In the genomic region with DNA sequence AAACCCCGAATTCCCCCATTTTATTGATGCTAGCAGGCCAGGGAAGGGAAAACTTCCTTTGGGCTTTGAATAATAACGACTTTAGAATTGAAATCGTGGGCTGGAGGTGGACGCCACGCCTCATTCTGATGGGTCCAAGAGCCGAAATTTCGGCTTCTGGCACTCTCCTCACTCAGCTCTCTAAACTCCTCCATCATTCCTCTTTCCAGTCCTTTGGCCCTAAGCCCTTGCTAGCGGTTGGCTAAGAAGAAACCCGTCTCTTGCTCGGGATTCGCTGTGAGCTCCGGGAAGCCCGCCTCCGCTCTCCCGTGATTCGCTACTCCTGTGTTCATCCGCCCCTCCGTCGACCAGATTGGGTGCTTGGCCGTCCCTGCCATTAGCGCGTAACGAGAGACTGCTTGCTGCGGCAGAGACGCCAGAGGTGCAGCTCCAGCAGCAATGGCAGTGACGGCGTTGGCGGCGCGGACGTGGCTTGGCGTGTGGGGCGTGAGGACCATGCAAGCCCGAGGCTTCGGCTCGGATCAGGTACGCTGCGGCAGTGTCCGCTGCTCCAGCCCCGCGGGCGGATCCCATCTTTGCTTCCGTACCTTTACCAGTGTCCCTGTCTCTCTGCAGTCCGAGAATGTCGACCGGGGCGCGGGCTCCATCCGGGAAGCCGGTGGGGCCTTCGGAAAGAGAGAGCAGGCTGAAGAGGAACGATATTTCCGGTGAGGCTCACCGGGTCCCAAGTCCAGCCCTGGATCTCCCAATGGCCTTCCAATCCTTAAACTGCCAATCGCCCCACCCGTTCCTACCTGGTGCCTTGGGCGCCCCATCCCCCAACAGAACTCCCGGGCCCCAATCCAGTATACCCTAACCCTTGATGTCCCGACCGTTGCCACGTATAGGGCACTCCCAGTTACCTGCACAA, we compare ENCODE assay signal across 8 cellular contexts. TPM values are rescaled to one million over a fixed set of nuclear protein-coding genes. Genes with fewer than 3 reads are reported as not detected.
A peak's percentile ranks its signal among the peaks of the same experiment; 100 is the strongest.
DNase-seq lines count a peak whose midpoint lies in the region; ATAC-seq and TF ChIP-seq lines count a peak whose summit lies in the region.

A gene (plus strand): TSS at position 379 of the 910 bp plus-strand sequence. CDS start 60 bp downstream, at position 439.

- H3K4me2 ChIP-seq in GM23338: peak within 1 kb of the TSS; percentile 87

- TF ChIP-seq CTCF in GM23338 (conservative IDR thresholded peaks at IDR 0.05; ENCODE audit: low read depth in 2 of 2): no peak

- peak within 1 kb of the TSS; percentile 85 for H3K4me3 ChIP-seq in GM23338

- peak; percentile 99 for DNase-seq in Daoy (ENCODE audit: low read depth)
- peak; percentile 99 for DNase-seq in GM23338 (ENCODE audit: low spot score)
- DNase-seq in Kasumi-1 (lab: John Stamatoyannopoulos, UW): peak; percentile 99
- peak; percentile 99 for DNase-seq in RKO (ENCODE audit: low spot score)
- DNase-seq in activated T-helper 1 cell treated with Interleukin-2 at 50 U/mL for 16 hours (ENCODE audit: low read depth): peak; percentile 89
- peak; percentile 97 for DNase-seq in fibroblast of gingiva (ENCODE audit: low read depth)
- DNase-seq in naive B cell: peak; percentile 95

- H3K4me1 ChIP-seq in GM23338 (ENCODE audit: insufficient read depth): peaks cover 20% of the 10 kb centered on the region

- H3K27me3 Mint-ChIP-seq in GM23338 (ENCODE audit: insufficient read depth, low read depth, poor library complexity) (peaks cover 10% of the 10 kb centered on the region), naive B cell (no peaks in the 10 kb centered on the region)
- no peaks in the 10 kb centered on the region for H3K27me3 Mint-ChIP-seq in stimulated activated memory B cell treated with anti-CD40 and anti-IgM and Interleukin-4, amounts not matched to agents 10 μg/mL and 1 μg/mL and 100 μg/mL, for 72 hours

- H3K4me1 Mint-ChIP-seq in GM23338: peaks cover 4% of the 10 kb centered on the region; the same call in 2 of the 3 replicates
- H3K4me1 Mint-ChIP-seq in naive B cell: peaks cover 11 to 19% (median 11%) of the 10 kb centered on the region in 3 donors
- peaks cover 26% of the 10 kb centered on the region for H3K4me1 Mint-ChIP-seq in stimulated activated memory B cell treated with anti-CD40 and anti-IgM and Interleukin-4, amounts not matched to agents 10 μg/mL and 1 μg/mL and 100 μg/mL, for 72 hours

- H3K36me3 Mint-ChIP-seq in GM23338 (ENCODE audit: low read depth) (peaks cover 12% of the 10 kb centered on the region), naive B cell (no peaks in the 10 kb centered on the region)
- peaks cover 5% of the 10 kb centered on the region for H3K36me3 Mint-ChIP-seq in stimulated activated memory B cell treated with anti-CD40 and anti-IgM and Interleukin-4, amounts not matched to agents 10 μg/mL and 1 μg/mL and 100 μg/mL, for 72 hours

- ATAC-seq in GM23338: peak; percentile 95
- ATAC-seq in naive B cell (ENCODE audit: low read depth in 2 of 2): peak; percentile 92 to 93
- peak; percentile 97 for ATAC-seq in stimulated activated memory B cell treated with anti-CD40 and anti-IgM and Interleukin-4, amounts not matched to agents 10 μg/mL and 1 μg/mL and 100 μg/mL, for 72 hours

- H3K79me2 ChIP-seq in GM23338 (replicated peaks; ENCODE audit: insufficient read depth): peaks cover 37% of the 10 kb centered on the region

- peak within 1 kb of the TSS; percentile 75 for H3K27ac ChIP-seq in GM23338 (ENCODE audit: low read depth)

- peaks cover 5% of the 10 kb centered on the region; the same call in 1 of the 2 replicates for H3F3A ChIP-seq in GM23338 (replicated peaks; ENCODE audit: low read depth)

- H3K9me3 Mint-ChIP-seq in GM23338 (peaks cover 3% of the 10 kb centered on the region; the same call in 1 of the 3 replicates), naive B cell (no peaks in the 10 kb centered on the region)
- H3K9me3 Mint-ChIP-seq in stimulated activated memory B cell treated with anti-CD40 and anti-IgM and Interleukin-4, amounts not matched to agents 10 μg/mL and 1 μg/mL and 100 μg/mL, for 72 hours: no peaks in the 10 kb centered on the region

- no peaks in the 10 kb centered on the region for H3K27me3 ChIP-seq in GM23338 (ENCODE audit: insufficient read depth)

- peak within 1 kb of the TSS; percentile 24 for H2AFZ ChIP-seq in GM23338

- H3K27ac Mint-ChIP-seq in GM23338 (no peak within 1 kb of the TSS), naive B cell (peak within 1 kb of the TSS in 1 of 6 donors; percentile 14)
- H3K27ac Mint-ChIP-seq in stimulated activated memory B cell treated with anti-CD40 and anti-IgM and Interleukin-4, amounts not matched to agents 10 μg/mL and 1 μg/mL and 100 μg/mL, for 72 hours: no peak within 1 kb of the TSS

- H3K9me2 ChIP-seq in GM23338 (ENCODE audit: insufficient read depth): no peaks in the 10 kb centered on the region

- no peaks in the 10 kb centered on the region for H3K36me3 ChIP-seq in GM23338 (ENCODE audit: insufficient read depth)

- no peak within 1 kb of the TSS for H3K4me3 Mint-ChIP-seq in GM23338
- H3K4me3 Mint-ChIP-seq in naive B cell: peak within 1 kb of the TSS in 1 of 8 donors; percentile 23
- no peak within 1 kb of the TSS for H3K4me3 Mint-ChIP-seq in stimulated activated memory B cell treated with anti-CD40 and anti-IgM and Interleukin-4, amounts not matched to agents 10 μg/mL and 1 μg/mL and 100 μg/mL, for 72 hours

- peaks cover 18% of the 10 kb centered on the region; the same call in 1 of the 2 replicates for H4K20me1 ChIP-seq in GM23338 (replicated peaks; ENCODE audit: insufficient read depth)

TF ChIP-seq in GM23338, 12 proteins besides CTCF, POLR2A, EP300 and RAD21 (continues in another document):
- TF ChIP-seq POLR2AphosphoS5 (IDR thresholded peaks at IDR 0.05; ENCODE audit: low read depth) (peak; percentile 100), EZH2phosphoT487 (IDR thresholded peaks at IDR 0.05; ENCODE audit: unreplicated experiment) (no peak), STAT1 (IDR thresholded peaks at IDR 0.05; ENCODE audit: unreplicated experiment) (no peak), NANOG (IDR thresholded peaks at IDR 0.05; ENCODE audit: borderline replicate concordance) (no peak), ZNF331 (CRISPR knock-in tag; IDR thresholded peaks at IDR 0.05; ENCODE audit: low read depth) (no peak), CREB1 (CRISPR knock-in tag; IDR thresholded peaks at IDR 0.05; ENCODE audit: low read depth) (peak; percentile 80)
- TF ChIP-seq, protein P1, sequence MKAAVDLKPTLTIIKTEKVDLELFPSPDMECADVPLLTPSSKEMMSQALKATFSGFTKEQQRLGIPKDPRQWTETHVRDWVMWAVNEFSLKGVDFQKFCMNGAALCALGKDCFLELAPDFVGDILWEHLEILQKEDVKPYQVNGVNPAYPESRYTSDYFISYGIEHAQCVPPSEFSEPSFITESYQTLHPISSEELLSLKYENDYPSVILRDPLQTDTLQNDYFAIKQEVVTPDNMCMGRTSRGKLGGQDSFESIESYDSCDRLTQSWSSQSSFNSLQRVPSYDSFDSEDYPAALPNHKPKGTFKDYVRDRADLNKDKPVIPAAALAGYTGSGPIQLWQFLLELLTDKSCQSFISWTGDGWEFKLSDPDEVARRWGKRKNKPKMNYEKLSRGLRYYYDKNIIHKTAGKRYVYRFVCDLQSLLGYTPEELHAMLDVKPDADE (IDR thresholded peaks at IDR 0.05): peak; percentile 61; the same call in 1 of the 2 replicates

RNA-seq across cellular contexts. Expression of the gene that starts here (rescaled TPM):
- 138 and 150 TPM in 2 replicates for total RNA-seq in Daoy (2014; rRNA removed; shearing (Covaris generic))
- 230 and 282 TPM in 2 replicates for total RNA-seq in GM23338 (2014; rRNA removed; shearing (Covaris generic))
- polyA plus RNA-seq in GM23338 (2016; fragmentation: Nextera tagmentation; extraction: Ambion mirVana): 1,325 and 1,405 TPM in 2 replicates
- polyA plus RNA-seq in naive B cell (ENCODE audit: low read depth in 6 of 6): 100 to 1,000 TPM; 369 to 762 (median 520) TPM

Comparison
In these comparisons a context has a peak if more than half of its experiments do, and no peak if none do; other contexts are left out.
1. Peak in every context shown above with its lines: DNase-seq, ATAC-seq, H3K4me3 ChIP-seq and H3K27ac ChIP-seq.